ENCODE assay signal across 23 cellular contexts in the genomic region with DNA sequence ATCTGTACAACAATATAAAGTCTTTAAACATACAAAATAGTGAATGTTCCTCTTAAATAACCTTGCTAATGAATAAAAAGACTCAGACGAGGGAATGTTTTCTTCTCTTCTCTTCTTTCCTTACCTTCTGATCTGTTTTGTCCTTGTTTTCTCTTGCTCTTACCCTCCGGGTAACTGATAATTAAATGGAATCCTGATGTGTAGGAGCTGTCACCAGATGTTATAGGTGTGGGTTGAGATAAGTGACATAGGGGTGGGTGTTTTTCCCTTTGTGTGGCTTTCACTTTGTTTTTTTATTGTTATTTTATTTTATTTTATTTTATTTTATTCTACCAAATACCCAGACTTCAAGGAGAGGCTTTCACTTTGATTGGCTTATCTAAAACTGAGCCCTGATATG.
"Had no signal": no experiment of that assay in that cellular context is flagged by ENCODE, and none has a peak within 500 bp of the region (broad histone marks: within the 10 kb centered on the region; RNA-seq: fewer than 3 reads in every experiment).

No MANE protein-coding gene starts in this region.

- FAIRE-seq: HTR-8/SVneo had no signal

- H3K27me3 ChIP-seq: MG63 had no signal

- ATAC-seq: PC-3 had no signal

- H3K27ac ChIP-seq: HL-60, RWPE1 had no signal

- H3K4me2 ChIP-seq: SK-N-SH had no signal

- H3K9ac ChIP-seq: SK-N-SH had no signal

- H3K9me3 ChIP-seq: MG63, SK-N-SH had no signal

- DNase-seq: Karpas-422, KG1, MG63, NCI-H1092, NCI-H1105 treated with DMSO at 0.1 percent for 48 hours, NCI-H1417 treated with DMSO at 0.1 percent for 48 hours, NCI-H187, NCI-H2029, NCI-H2081 treated with DMSO at 0.1 percent for 48 hours, NCI-H2171, NCI-H226, NCI-H446, NCI-H510A, NCI-H524 treated with DMSO at 0.1 percent for 48 hours, NCI-H69, NCI-H774, PC-3, SHP77, SK-N-SH, SW 1271 had no signal

- H3K4me3 ChIP-seq: MG63 had no signal
